In the genomic region with DNA sequence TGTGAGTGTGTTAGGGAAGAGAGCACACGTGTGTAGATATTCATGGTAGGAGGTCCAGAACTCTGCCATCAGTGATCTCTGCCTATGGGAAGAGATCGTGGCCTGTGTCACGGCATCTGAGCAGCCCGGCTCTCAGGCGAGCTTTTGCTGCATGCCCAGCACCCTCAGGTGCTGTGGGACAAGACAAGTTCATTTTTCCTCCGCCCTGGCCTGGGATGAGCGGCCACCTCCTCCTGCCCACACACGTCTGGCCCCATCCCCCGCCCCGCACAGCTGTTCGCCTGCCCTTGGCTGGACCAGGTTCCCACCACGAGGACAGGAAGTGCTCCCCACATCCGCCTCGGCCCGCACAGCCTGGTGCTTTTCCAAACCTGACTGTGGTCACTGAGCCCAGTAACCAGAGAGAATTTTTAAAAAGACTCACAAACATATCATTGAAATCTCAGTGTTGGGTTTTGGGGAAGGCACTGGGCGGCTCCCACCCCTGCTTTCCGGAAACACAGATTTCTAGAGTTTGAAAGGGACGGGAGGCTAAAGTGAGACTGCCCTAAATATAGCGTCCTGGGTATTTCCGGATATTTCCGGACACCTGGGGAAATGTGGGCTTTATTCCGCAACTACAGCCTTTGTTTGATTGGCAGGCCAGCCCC, we compare ENCODE assay signal across 8 cellular contexts. TPM values are rescaled to one million over a fixed set of nuclear protein-coding genes. Genes with fewer than 3 reads are reported as not detected.
DNase-seq lines count a peak whose midpoint lies in the region; ATAC-seq, FAIRE-seq and TF ChIP-seq lines count a peak whose summit lies in the region.

No MANE protein-coding gene starts in this region.

- H4K20me1 ChIP-seq in astrocyte (ENCODE audit: insufficient read depth, low read length), result no peaks in the 10 kb centered on the region

- H2AFZ ChIP-seq in astrocyte (ENCODE audit: low read depth, low read length), result peak overlapping the region; percentile 20

- no peaks in the 10 kb centered on the region for H3K79me2 ChIP-seq in astrocyte (ENCODE audit: insufficient read depth, low read length)

- peak overlapping the region; percentile 34 for H3K4me3 Mint-ChIP-seq in astrocyte (ENCODE audit: unreplicated experiment)

- no peaks in the 10 kb centered on the region for H3K27me3 ChIP-seq in astrocyte (ENCODE audit: insufficient read depth, low read length)

- peaks cover 12% of the 10 kb centered on the region for H3K4me1 Mint-ChIP-seq in astrocyte (ENCODE audit: low read depth, unreplicated experiment)

- peaks cover 16% of the 10 kb centered on the region for H3K4me1 ChIP-seq in astrocyte (ENCODE audit: insufficient read depth, low read length)

- peak overlapping the region; percentile 30 for H3K4me2 ChIP-seq in astrocyte (ENCODE audit: low read length)

- no peak overlapping the region for H3K4me3 ChIP-seq in astrocyte (ENCODE audit: insufficient read depth, low read depth, low read length)

- peak; percentile 62 for DNase-seq in activated CD8-positive, alpha-beta memory T cell treated with anti-CD3 and anti-CD28 coated beads for 24 hours
- no peak for DNase-seq in activated CD8-positive, alpha-beta memory T cell treated with anti-CD3 and anti-CD28 coated beads, Interleukin-2, amount 50 U/mL, for 4 hours
- DNase-seq in astrocyte (ENCODE audit: low read depth), result peak; percentile 48
- DNase-seq in posterior vena cava (ENCODE audit: low spot score), result peak; percentile 83
- no peak for DNase-seq in midbrain (lab: John Stamatoyannopoulos, UW)
- no peak for DNase-seq in NCI-H146 (lab: John Stamatoyannopoulos, UW)
- no peak for DNase-seq in superior temporal gyrus (ENCODE audit: extremely low spot score)

- TF ChIP-seq CTCF in astrocyte (IDR thresholded peaks at IDR 0.05; ENCODE audit: insufficient read depth, low read depth, low read length), result no peak

- intact Hi-C loops in posterior vena cava (cut with DNase I), result no loop called here

- H3K36me3 Mint-ChIP-seq in astrocyte (ENCODE audit: low read depth, unreplicated experiment), result no peaks in the 10 kb centered on the region

- no peak overlapping the region for H3K27ac ChIP-seq in astrocyte (ENCODE audit: low read depth, low read length)

- no peak overlapping the region for H3K9ac ChIP-seq in astrocyte (ENCODE audit: low read length)

- H3K36me3 ChIP-seq in astrocyte (ENCODE audit: insufficient read depth, low read length), result no peaks in the 10 kb centered on the region

- peaks cover 10% of the 10 kb centered on the region for H3K27me3 Mint-ChIP-seq in astrocyte (ENCODE audit: low read depth, unreplicated experiment)

- H3K9me3 ChIP-seq in astrocyte (ENCODE audit: insufficient read depth, low read depth, low read length), result no peaks in the 10 kb centered on the region

- FAIRE-seq in astrocyte (lab: Jason Lieb, UNC), result no peak

- H3K9me3 Mint-ChIP-seq in astrocyte (ENCODE audit: unreplicated experiment), result no peaks in the 10 kb centered on the region

- H3K27ac Mint-ChIP-seq in astrocyte (ENCODE audit: unreplicated experiment), result peak overlapping the region; percentile 89

- ATAC-seq in HG03108 (IDR thresholded peaks at IDR 0.05; ENCODE audit: unreplicated experiment), result peak; percentile 55

RNA-seq across cellular contexts. Expression of a gene that starts 18.0 kb away (rescaled TPM):
- total RNA-seq in astrocyte (0.34 and 0.84 TPM in 2 replicates), posterior vena cava (under 1 TPM; 0.65 to 0.90 TPM)

Comparison
In these comparisons a context has a peak if more than half of its experiments do, and no peak if none do; other contexts are left out.
1. DNase-seq: peak in activated CD8-positive, alpha-beta memory T cell treated with anti-CD3 and anti-CD28 coated beads for 24 hours (single experiment), astrocyte (single experiment) and posterior vena cava (single experiment); none in activated CD8-positive, alpha-beta memory T cell treated with anti-CD3 and anti-CD28 coated beads, Interleukin-2, amount 50 U/mL, for 4 hours (single experiment), midbrain (single experiment), NCI-H146 (single experiment) and superior temporal gyrus (single experiment).